In the genomic region with DNA sequence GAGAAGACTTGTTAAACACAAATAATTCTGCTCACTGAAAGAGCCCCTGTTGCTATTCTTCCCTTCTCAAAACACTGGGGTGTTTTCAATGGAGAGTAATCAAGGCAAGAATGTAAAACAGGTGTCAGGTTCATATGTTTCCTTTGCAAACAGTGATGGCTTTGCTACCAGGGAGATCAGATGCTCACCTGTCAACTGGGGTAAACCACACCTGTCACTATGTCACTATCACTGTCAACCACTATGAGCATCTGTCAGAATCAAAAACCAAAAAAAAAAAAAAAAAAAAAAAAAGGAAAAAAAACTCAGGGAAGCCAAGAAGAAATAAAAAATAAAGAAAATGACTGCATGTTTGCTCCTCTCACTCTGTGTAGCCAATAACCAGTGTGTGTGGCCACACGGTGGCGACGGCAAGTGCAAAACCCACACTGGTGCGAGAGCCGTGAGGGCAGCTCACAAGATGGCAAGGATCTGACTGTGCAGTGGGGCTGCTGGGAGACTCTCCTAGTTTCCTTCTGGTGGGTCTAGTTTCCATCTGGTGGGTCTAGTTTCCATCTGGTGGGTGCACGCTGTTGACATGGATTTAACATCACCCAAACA, we compare ENCODE assay signal across 8 cellular contexts. TPM values are rescaled to one million over a fixed set of nuclear protein-coding genes. Genes with fewer than 3 reads are reported as not detected.
DNase-seq lines count a peak whose midpoint lies in the region; ATAC-seq and TF ChIP-seq lines count a peak whose summit lies in the region.

No MANE protein-coding gene starts in this region.

- CTCF ChIA-PET in activated CD8-positive, alpha-beta memory T cell treated with anti-CD3 and anti-CD28 coated beads, Interleukin-2, amount 10 ng/mL, durations not matched to agents 7 days and 5 days (lab: Charles Lee) = interaction anchor here (0.6 to 2.4 kb wide), 6 partner anchors 14 to 492 kb away, joined by 3 to 15 read pairs (median 4); partner anchors contain the start of gene USP22

- H3K4me3 Mint-ChIP-seq in activated CD8-positive, alpha-beta memory T cell treated with anti-CD3 and anti-CD28 coated beads, Interleukin-2, amount 10 ng/mL, durations not matched to agents 7 days and 5 days = no peak overlapping the region
- no peak overlapping the region for H3K4me3 Mint-ChIP-seq in type B pancreatic cell

- peak; percentile 67 for ATAC-seq in activated CD8-positive, alpha-beta memory T cell treated with anti-CD3 and anti-CD28 coated beads, Interleukin-2, amount 10 ng/mL, durations not matched to agents 7 days and 5 days
- ATAC-seq in GM19328 (IDR thresholded peaks at IDR 0.05; ENCODE audit: unreplicated experiment) = no peak

- no peaks in the 10 kb centered on the region for H3K4me1 ChIP-seq in adrenal gland (replicated peaks in 1 of 2)

- H3K4me3 ChIP-seq in adrenal gland = no peak overlapping the region
- no peak overlapping the region for H3K4me3 ChIP-seq in kidney epithelial cell (ENCODE audit: low read depth, low read length)

- TF ChIP-seq CTCF in adrenal gland (IDR thresholded peaks at IDR 0.05) (peak in 4 of 6 experiments; percentile 31 to 38 (median 36)), kidney epithelial cell (IDR thresholded peaks at IDR 0.05; ENCODE audit: insufficient read depth, low read length, poor library complexity, severe bottlenecking) (peak; percentile 28), type B pancreatic cell (conservative IDR thresholded peaks at IDR 0.05) (peak; percentile 65)

- H3K36me3 ChIP-seq in adrenal gland (replicated peaks in 1 of 2) (peaks cover 0 to 75% of the 10 kb centered on the region in 2 donors), kidney epithelial cell (ENCODE audit: control insufficient read depth, insufficient read depth, low read length) (peaks cover 10% of the 10 kb centered on the region)

- peaks cover 69% of the 10 kb centered on the region for H3K36me3 Mint-ChIP-seq in activated CD8-positive, alpha-beta memory T cell treated with anti-CD3 and anti-CD28 coated beads, Interleukin-2, amount 10 ng/mL, durations not matched to agents 7 days and 5 days
- peaks cover 49% of the 10 kb centered on the region for H3K36me3 Mint-ChIP-seq in type B pancreatic cell

- no peak for TF ChIP-seq POLR2A in adrenal gland (IDR thresholded peaks at IDR 0.05)

- H3K9me3 ChIP-seq in adrenal gland (replicated peaks in 1 of 3) = no peaks in the 10 kb centered on the region

- DNase-seq in activated CD8-positive, alpha-beta memory T cell treated with anti-CD3 and anti-CD28 coated beads, Interleukin-2, amount 10 ng/mL, durations not matched to agents 7 days and 5 days = peak; percentile 71
- DNase-seq in activated CD8-positive, alpha-beta memory T cell treated with anti-CD3 and anti-CD28 coated beads for 24 hours = no peak
- peak; percentile 13 for DNase-seq in NCI-H2227 (lab: John Stamatoyannopoulos, UW; ENCODE audit: unreplicated experiment)
- peak in 3 of 7 donors; percentile 49 to 63 (median 49) for DNase-seq in adrenal gland
- DNase-seq in kidney epithelial cell (ENCODE audit: low read depth) = no peak
- no peak for DNase-seq in type B pancreatic cell (ENCODE audit: extremely low spot score, unreplicated experiment)
- DNase-seq in ecto neural progenitor cell (ENCODE audit: low spot score) = no peak

- H3K27ac ChIP-seq in adrenal gland = no peak overlapping the region

- peak overlapping the region; percentile 33 for H3K27ac Mint-ChIP-seq in activated CD8-positive, alpha-beta memory T cell treated with anti-CD3 and anti-CD28 coated beads, Interleukin-2, amount 10 ng/mL, durations not matched to agents 7 days and 5 days
- H3K27ac Mint-ChIP-seq in type B pancreatic cell = peak overlapping the region; percentile 55

- H3K4me1 Mint-ChIP-seq in activated CD8-positive, alpha-beta memory T cell treated with anti-CD3 and anti-CD28 coated beads, Interleukin-2, amount 10 ng/mL, durations not matched to agents 7 days and 5 days = peaks cover 25% of the 10 kb centered on the region
- peaks cover 12% of the 10 kb centered on the region for H3K4me1 Mint-ChIP-seq in type B pancreatic cell (ENCODE audit: unreplicated experiment)

- no peaks in the 10 kb centered on the region for H3K9me3 Mint-ChIP-seq in activated CD8-positive, alpha-beta memory T cell treated with anti-CD3 and anti-CD28 coated beads, Interleukin-2, amount 10 ng/mL, durations not matched to agents 7 days and 5 days (ENCODE audit: low read depth)
- no peaks in the 10 kb centered on the region for H3K9me3 Mint-ChIP-seq in type B pancreatic cell

- intact Hi-C loops in adrenal gland (cut with DNase I) = loop anchor here in 1 of 2 donors (10.0 kb wide), 1 partner anchor 195 kb away; the partner anchor contains the start of gene TMEM11

- WGBS in adrenal gland, 4 donors = 63 to 69% (median 67%) methylated on average over 6 of the region's 6 CpGs

- H3K27me3 ChIP-seq in adrenal gland = no peaks in the 10 kb centered on the region
- no peaks in the 10 kb centered on the region for H3K27me3 ChIP-seq in kidney epithelial cell (ENCODE audit: control insufficient read depth, insufficient read depth, low read length)

- H3K27me3 Mint-ChIP-seq in activated CD8-positive, alpha-beta memory T cell treated with anti-CD3 and anti-CD28 coated beads, Interleukin-2, amount 10 ng/mL, durations not matched to agents 7 days and 5 days = no peaks in the 10 kb centered on the region
- H3K27me3 Mint-ChIP-seq in type B pancreatic cell = no peaks in the 10 kb centered on the region

RNA-seq across cellular contexts. Expression of gene USP22, which starts 22.7 kb away (rescaled TPM):
- 100 to 1,000 TPM; 120 to 180 TPM for total RNA-seq in activated CD8-positive, alpha-beta memory T cell treated with anti-CD3 and anti-CD28 coated beads, Interleukin-2, amount 10 ng/mL, durations not matched to agents 7 days and 5 days
- 100 to 1,000 TPM; 207 to 250 (median 228) TPM for total RNA-seq in adrenal gland
- 100 to 1,000 TPM in 1 of 3 donors, 10 to 100 TPM in 2; 43.0 to 142 (median 50.3) TPM for polyA plus RNA-seq in adrenal gland
- 235 and 248 TPM in 2 replicates for total RNA-seq in kidney epithelial cell
- 221 and 279 TPM in 2 replicates for total RNA-seq in type B pancreatic cell (ENCODE audit: low replicate concordance)

Comparison
In these comparisons a context has a peak if more than half of its experiments do, and no peak if none do; other contexts are left out.
1. DNase-seq: peak in activated CD8-positive, alpha-beta memory T cell treated with anti-CD3 and anti-CD28 coated beads, Interleukin-2, amount 10 ng/mL, durations not matched to agents 7 days and 5 days (single experiment) and NCI-H2227 (single experiment); none in activated CD8-positive, alpha-beta memory T cell treated with anti-CD3 and anti-CD28 coated beads for 24 hours (single experiment), kidney epithelial cell (single experiment), type B pancreatic cell (single experiment) and ecto neural progenitor cell (single experiment).
2. Peak in every context shown above with its lines, with median percentiles within 50 percentile points of each other: CTCF ChIP-seq.